ENCODE assay signal across 8 cellular contexts in the genomic region with DNA sequence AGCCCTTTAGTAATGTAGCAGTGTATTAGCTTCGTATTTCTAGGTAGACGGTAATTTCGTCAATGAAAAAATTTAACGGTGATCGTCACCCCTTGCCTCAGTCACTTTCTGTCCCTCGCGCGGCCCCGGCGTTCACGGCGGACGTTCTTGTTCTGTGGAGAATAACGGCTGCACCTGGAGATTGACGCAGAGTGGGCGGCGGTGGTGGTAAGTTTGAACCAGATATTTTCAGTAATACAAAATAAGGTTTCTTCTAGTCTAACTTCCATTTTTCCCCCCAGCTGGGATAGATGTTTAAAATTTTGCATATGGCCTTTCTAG. TPM values are rescaled to one million over a fixed set of nuclear protein-coding genes. Genes with fewer than 3 reads are reported as not detected.
DNase-seq lines count a peak whose midpoint lies in the region; TF ChIP-seq lines count a peak whose summit lies in the region.

No MANE protein-coding gene starts in this region.

- TF ChIP-seq POLR2A in spleen (IDR thresholded peaks at IDR 0.05): no peak

- peak overlapping the region; percentile 91 for H3K9ac ChIP-seq in adipocyte (ENCODE audit: low read length)

- intact Hi-C loops in spleen (cut with DNase I; ENCODE audit: low total_unique reads): loop anchor here (5.0 kb wide), 1 partner anchor 48 kb away; a partner anchor contains a TSS

- WGBS in spleen, 5 donors: 0 to 1% (median 1%) methylated on average over 17 of the region's 17 CpGs

- DNase-seq in activated CD8-positive, alpha-beta memory T cell treated with anti-CD3 and anti-CD28 coated beads for 1 hour (ENCODE audit: extremely low read depth in 1 of 2, low read depth in 1 of 2): peak; percentile 1 to 19
- no peak for DNase-seq in activated CD8-positive, alpha-beta memory T cell treated with anti-CD3 and anti-CD28 coated beads for 24 hours
- DNase-seq in MG63: peak; percentile 2
- DNase-seq in adipocyte (ENCODE audit: low read depth): peak; percentile 56
- peak; percentile 87 for DNase-seq in spleen
- no peak for DNase-seq in SW 1271 (lab: John Stamatoyannopoulos, UW)
- no peak for DNase-seq in DMS79 treated with DMSO at 0.1 percent for 48 hours (lab: John Stamatoyannopoulos, UW)

- H3K4me3 ChIP-seq in MG63 (peak overlapping the region; percentile 63), adipocyte (ENCODE audit: low read length) (peak overlapping the region; percentile 98), iPS-11a (ENCODE audit: low read depth, low read length) (peak overlapping the region; percentile 93), spleen (peak overlapping the region; percentile 59 to 91 (median 76))

- peaks cover 31% of the 10 kb centered on the region for H3K9me3 ChIP-seq in MG63
- peaks cover 51% of the 10 kb centered on the region for H3K9me3 ChIP-seq in adipocyte (ENCODE audit: control insufficient read depth, low read length)
- peaks cover 13 to 85% (median 79%) of the 10 kb centered on the region in 8 donors for H3K9me3 ChIP-seq in spleen

- H3K27ac ChIP-seq in spleen: peak overlapping the region; percentile 94 to 100 (median 99)

- H3K36me3 ChIP-seq in MG63: peaks cover 3% of the 10 kb centered on the region; the same call in 1 of the 2 replicates
- H3K36me3 ChIP-seq in adipocyte (ENCODE audit: control insufficient read depth, insufficient read depth, low read length, severe bottlenecking): peaks cover 29% of the 10 kb centered on the region
- H3K36me3 ChIP-seq in spleen: peaks cover 7 to 71% (median 30%) of the 10 kb centered on the region in 6 donors

- H3K4me1 ChIP-seq in adipocyte (ENCODE audit: control insufficient read depth, insufficient read depth, low read length): peaks cover 7% of the 10 kb centered on the region
- H3K4me1 ChIP-seq in spleen: peaks cover 0 to 25% (median 14%) of the 10 kb centered on the region in 6 donors

- no peaks in the 10 kb centered on the region for H3K27me3 ChIP-seq in MG63
- no peaks in the 10 kb centered on the region for H3K27me3 ChIP-seq in adipocyte (replicated peaks; ENCODE audit: control insufficient read depth, insufficient read depth, low read length)
- no peaks in the 10 kb centered on the region for H3K27me3 ChIP-seq in spleen (replicated peaks in 1 of 7)

- TF ChIP-seq CTCF in spleen (IDR thresholded peaks at IDR 0.05 in 8 of 11, conservative IDR thresholded peaks at IDR 0.05 in 3 of 11): no peak

RNA-seq across cellular contexts. Expression of a gene that starts 0.3 kb away (rescaled TPM):
- 0.43 and 18.2 TPM in 2 replicates for total RNA-seq in MG63 (2014; rRNA removed; shearing (Covaris generic); ENCODE audit: low replicate concordance)
- total RNA-seq in spleen: 10 to 100 TPM in 3 of 7 donors, 1 to 10 TPM in 4; 7.7 to 22.1 (median 9.3) TPM
- 1 to 10 TPM; 3.3 to 4.9 (median 4.3) TPM for polyA plus RNA-seq in spleen

RNA-seq across cellular contexts. Expression of a gene that starts 0.7 kb away (rescaled TPM):
- 0.10 TPM in 2 replicates for total RNA-seq in MG63 (2014; rRNA removed; shearing (Covaris generic); ENCODE audit: low replicate concordance)
- total RNA-seq in spleen: 1 to 10 TPM; 2.3 to 5.8 (median 3.2) TPM
- under 1 TPM; 0.37 to 0.96 (median 0.39) TPM for polyA plus RNA-seq in spleen

RNA-seq across cellular contexts. Expression of a gene that starts 50.0 kb away (rescaled TPM):
- 0.26 TPM in 1 of 2 replicates, not detected in the other for total RNA-seq in MG63 (2014; rRNA removed; shearing (Covaris generic); ENCODE audit: low replicate concordance)
- total RNA-seq in spleen: 10 to 100 TPM; 16.8 to 25.0 (median 18.2) TPM
- polyA plus RNA-seq in spleen: 10 to 100 TPM; 14.9 to 17.0 (median 15.6) TPM

RNA-seq across cellular contexts. Expression of a gene that starts 50.5 kb away (rescaled TPM):
- 9.2 and 24.4 TPM in 2 replicates for total RNA-seq in MG63 (2014; rRNA removed; shearing (Covaris generic); ENCODE audit: low replicate concordance)
- total RNA-seq in spleen: 10 to 100 TPM; 20.0 to 27.0 (median 22.5) TPM
- polyA plus RNA-seq in spleen: 1 to 10 TPM; 3.0 to 5.1 (median 3.5) TPM

Comparison
In these comparisons a context has a peak if more than half of its experiments do, and no peak if none do; other contexts are left out.
1. DNase-seq: peak in activated CD8-positive, alpha-beta memory T cell treated with anti-CD3 and anti-CD28 coated beads for 1 hour (2 of 2), MG63 (single experiment), adipocyte (single experiment) and spleen (single experiment); none in activated CD8-positive, alpha-beta memory T cell treated with anti-CD3 and anti-CD28 coated beads for 24 hours (single experiment), SW 1271 (0 of 2) and DMS79 treated with DMSO at 0.1 percent for 48 hours (single experiment).
2. RNA of a gene that starts 50.0 kb away (total RNA-seq): 16.8 to 25.0 TPM in spleen; 0.26 TPM in MG63; every median in the first group is over 10 times any median in the second.
3. Peak in every context shown above with its lines, with median percentiles within 50 percentile points of each other: H3K4me3 ChIP-seq.